In genomic region chr3:12380408-12380795, GRCh38 we compare ENCODE assay signal across 14 cellular contexts.
DNase-seq lines count a peak whose midpoint lies in the region; ATAC-seq, FAIRE-seq and TF ChIP-seq lines count a peak whose summit lies in the region.
"Had no signal": no experiment of that assay in that cellular context is flagged by ENCODE, and none has a peak within 500 bp of the region (broad histone marks: within the 10 kb centered on the region; RNA-seq: fewer than 3 reads in every experiment).

No MANE protein-coding gene starts in this region.

- in situ Hi-C loops in GM12878 (cut with MboI), result no loop called here

- intact Hi-C loops in GM12878 (cut with micrococcal nuclease; ENCODE audit: unreplicated experiment), result no loop called here
- intact Hi-C loops in kidney (cut with DNase I), result no loop called here

- BruUV-seq in GM12878 (replicated peaks; lab: Mats Ljungman, UMichigan), result no TSS peak

- RAD21 ChIA-PET in GM12878 (lab: Charles Lee; ENCODE audit: unreplicated experiment), result no interaction called here

- H3K4me3 ChIP-seq in BLaER1 (no peak overlapping the region), HEK293 (ENCODE audit: low read depth, low read length) (no peak overlapping the region), GM12878 (no peak overlapping the region), kidney (ENCODE audit: low read length in 2 of 2) (no peak overlapping the region)
- H3K4me3 ChIP-seq: A549 had no signal

- H3K27me3 ChIP-seq in BLaER1 (no peaks in the 10 kb centered on the region), GM12878 (replicated peaks in 1 of 2; ENCODE audit: control insufficient read depth in 2 of 2, insufficient read depth in 2 of 2, low read length in 1 of 2) (no peaks in the 10 kb centered on the region)

- H3K9ac ChIP-seq in BLaER1 (no peak overlapping the region), GM12878 (ENCODE audit: control insufficient read depth, insufficient read depth, low read length) (no peak overlapping the region), kidney (ENCODE audit: low read length in 2 of 2) (no peak overlapping the region)

- DNase-seq in NOMO-1 treated with DMSO at 0.1 percent for 48 hours (lab: John Stamatoyannopoulos, UW; ENCODE audit: unreplicated experiment), result peak; percentile 85
- DNase-seq in GM12878 (ENCODE audit: low read depth, low spot score), result no peak
- DNase-seq in kidney, result no peak
- no peak for DNase-seq in NCI-H774 (lab: John Stamatoyannopoulos, UW)
- DNase-seq in NCI-H2171 (lab: John Stamatoyannopoulos, UW), result no peak
- DNase-seq: NCI-H1105 treated with DMSO at 0.1 percent for 48 hours, NCI-H187, NCI-H69, SHP77 treated with DMSO at 0.1 percent for 48 hours had no signal

- peak; percentile 22; the same call in 1 of the 3 replicates for ATAC-seq in GM12878
- ATAC-seq in HG03354 (IDR thresholded peaks at IDR 0.05; ENCODE audit: poor library complexity, severe bottlenecking, unreplicated experiment), result no peak
- ATAC-seq: A549, SK-N-SH treated with all-trans-retinoic acid at 6 μM for 48 hours had no signal

- H3K36me3 ChIP-seq in BLaER1 (no peaks in the 10 kb centered on the region), HEK293 (ENCODE audit: control insufficient read depth in 2 of 2, insufficient read depth in 1 of 2, low read length in 2 of 2) (peaks cover 0 to 3% of the 10 kb centered on the region in 2 experiments; a peak in 2 of 3 replicates), GM12878 (ENCODE audit: control insufficient read depth in 2 of 2, insufficient read depth in 2 of 2, low read length in 1 of 2) (no peaks in the 10 kb centered on the region), kidney (ENCODE audit: control insufficient read depth in 1 of 2, insufficient read depth in 2 of 2, low read length in 2 of 2) (peaks cover 0 to 2% of the 10 kb centered on the region in 2 donors)

- no peak for FAIRE-seq in GM12878 (lab: Jason Lieb, UNC)
- FAIRE-seq in kidney (lab: Jason Lieb, UNC), result no peak
- FAIRE-seq: A549 had no signal

- TF ChIP-seq CTCF in HEK293 (tag by site-specific recombination; IDR thresholded peaks at IDR 0.05) (no peak), GM12878 (IDR thresholded peaks at IDR 0.05 in 2 of 3, conservative IDR thresholded peaks at IDR 0.05 in 1 of 3; ENCODE audit: control insufficient read depth in 2 of 3, extremely low read depth in 1 of 3, insufficient read depth in 1 of 3, low read depth in 3 of 3, low read length in 3 of 3) (no peak), kidney (IDR thresholded peaks at IDR 0.05; ENCODE audit: borderline replicate concordance, extremely low read depth, insufficient read depth) (no peak)

- no peak overlapping the region for H2AFZ ChIP-seq in GM12878 (ENCODE audit: control insufficient read depth, low read depth, low read length)

- POLR2A ChIA-PET in HEK293 (lab: Yijun Ruan, JAX) (no interaction called here), GM12878 (lab: Charles Lee) (no interaction called here)

- peak overlapping the region; percentile 12 for H3K4me2 ChIP-seq in BLaER1
- H3K4me2 ChIP-seq in GM12878 (ENCODE audit: control insufficient read depth, insufficient read depth), result no peak overlapping the region
- H3K4me2 ChIP-seq: A549 had no signal

- no peak for TF ChIP-seq RAD21 in GM12878 (IDR thresholded peaks at IDR 0.05; ENCODE audit: insufficient read depth, low read depth, low read length)

- H3K27ac ChIP-seq in BLaER1, result no peak overlapping the region
- no peak overlapping the region for H3K27ac ChIP-seq in HEK293 (ENCODE audit: extremely low read depth, low read depth, low read length)
- no peak overlapping the region for H3K27ac ChIP-seq in GM12878 (ENCODE audit: control insufficient read depth, insufficient read depth)
- H3K27ac ChIP-seq in kidney (ENCODE audit: low read depth in 2 of 2, low read length in 2 of 2), result no peak overlapping the region
- H3K27ac ChIP-seq: A549 had no signal

- H3K9me3 ChIP-seq in BLaER1, result no peaks in the 10 kb centered on the region
- H3K9me3 ChIP-seq in HEK293 (ENCODE audit: control insufficient read depth, insufficient read depth, low read depth, low read length), result no peaks in the 10 kb centered on the region
- H3K9me3 ChIP-seq in GM12878 (replicated peaks; ENCODE audit: control insufficient read depth, insufficient read depth, low read length), result no peaks in the 10 kb centered on the region
- H3K9me3 ChIP-seq in kidney (ENCODE audit: control insufficient read depth in 1 of 2, low read length in 2 of 2), result no peaks in the 10 kb centered on the region
- H3K9me3 ChIP-seq: A549 had no signal

- TF ChIP-seq POLR2A in GM12878 (IDR thresholded peaks at IDR 0.05; ENCODE audit: low read depth, low read length), result no peak

- CTCF ChIA-PET in HEK293 (lab: Yijun Ruan, JAX) (no interaction called here), GM12878 (lab: Yijun Ruan, JAX) (no interaction called here)

- H3K79me2 ChIP-seq in GM12878 (ENCODE audit: control insufficient read depth, insufficient read depth, low read length), result no peaks in the 10 kb centered on the region

- peaks cover 14% of the 10 kb centered on the region for H3K4me1 ChIP-seq in BLaER1
- no peaks in the 10 kb centered on the region for H3K4me1 ChIP-seq in HEK293 (ENCODE audit: control insufficient read depth, insufficient read depth, low read length)
- no peaks in the 10 kb centered on the region for H3K4me1 ChIP-seq in GM12878 (ENCODE audit: control insufficient read depth, insufficient read depth, low read length)
- peaks cover 0 to 4% of the 10 kb centered on the region in 2 donors for H3K4me1 ChIP-seq in kidney (ENCODE audit: control insufficient read depth in 1 of 2, insufficient read depth in 1 of 2, low read depth in 1 of 2, low read length in 2 of 2)

- SMC1A ChIA-PET in GM12878 (lab: Charles Lee; ENCODE audit: uncharacterized antibody, unreplicated experiment), result interaction anchor here (1.0 kb wide), 2 partner anchors 9 to 15 kb away, joined by 3 read pairs; no protein-coding TSS in a partner anchor

- no peak for TF ChIP-seq EP300 in GM12878 (IDR thresholded peaks at IDR 0.05; ENCODE audit: borderline replicate concordance in 1 of 2, control insufficient read depth in 1 of 2, low read depth in 2 of 2, low read length in 2 of 2)

- H4K20me1 ChIP-seq in BLaER1 (no peaks in the 10 kb centered on the region), GM12878 (ENCODE audit: control insufficient read depth, insufficient read depth) (no peaks in the 10 kb centered on the region)

- WGBS in GM12878 (ENCODE audit: insufficient coverage, insufficient replicate concordance, low lambda C conversion rate, missing lambda C conversion rate), result 74% methylated on average over 3 of the region's 3 CpGs

TF ChIP-seq in HEK293, 187 proteins besides CTCF, POLR2A, EP300 and RAD21:
- TF ChIP-seq ZNF449 (tag by site-specific recombination; IDR thresholded peaks at IDR 0.05) (0 out of 2 replicates have a peak, but pooled peaks have one; percentile 18), ZBTB21 (tag by site-specific recombination; IDR thresholded peaks at IDR 0.05) (no peak)

TF ChIP-seq in GM12878, 131 proteins besides CTCF, POLR2A, EP300 and RAD21:
- TF ChIP-seq CBX3 (IDR thresholded peaks at IDR 0.05; ENCODE audit: borderline replicate concordance, low read depth), result no peak
- no peak for TF ChIP-seq ZBTB33 (IDR thresholded peaks at IDR 0.05)
- TF ChIP-seq MYB (IDR thresholded peaks at IDR 0.05; ENCODE audit: borderline replicate concordance, low read depth, low read length), result no peak
- no peak for TF ChIP-seq ZZZ3 (IDR thresholded peaks at IDR 0.05; ENCODE audit: control insufficient read depth, insufficient read length, low read depth)
- no peak for TF ChIP-seq NBN (IDR thresholded peaks at IDR 0.05)
- no peak for TF ChIP-seq HCFC1 (IDR thresholded peaks at IDR 0.05; ENCODE audit: low read length)
- no peak for TF ChIP-seq ZNF687 (IDR thresholded peaks at IDR 0.05)
- TF ChIP-seq YY1 (IDR thresholded peaks at IDR 0.05; ENCODE audit: low read depth, low read length), result no peak
